In genomic region chr12:89863332-89863938, GRCh38 we compare ENCODE assay signal across 8 cellular contexts.
DNase-seq lines count a peak whose midpoint lies in the region; ATAC-seq and TF ChIP-seq lines count a peak whose summit lies in the region.

No MANE protein-coding gene starts in this region.

- POLR2A ChIA-PET in HEK293 (lab: Yijun Ruan, JAX) = no interaction called here
- POLR2A ChIA-PET in Caco-2 (lab: Charles Lee) = no interaction called here

- peak overlapping the region; percentile 98 for H3K27ac Mint-ChIP-seq in activated naive CD4-positive, alpha-beta T cell treated with anti-CD3 and anti-CD28 coated beads, Interleukin-2, amount 50 U/mL, for 24 hours
- H3K27ac Mint-ChIP-seq in neural crest cell (ENCODE audit: unreplicated experiment) = peak overlapping the region; percentile 60
- no peak overlapping the region for H3K27ac Mint-ChIP-seq in Caco-2 (ENCODE audit: unreplicated experiment)

- CTCF ChIA-PET in HEK293 (lab: Yijun Ruan, JAX) (no interaction called here), Caco-2 (lab: Charles Lee) (no interaction called here)

- no peaks in the 10 kb centered on the region for H3K27me3 Mint-ChIP-seq in activated naive CD4-positive, alpha-beta T cell treated with anti-CD3 and anti-CD28 coated beads, Interleukin-2, amount 50 U/mL, for 24 hours
- H3K27me3 Mint-ChIP-seq in neural crest cell (ENCODE audit: low read depth) (no peaks in the 10 kb centered on the region), Caco-2 (ENCODE audit: insufficient read depth, unreplicated experiment) (no peaks in the 10 kb centered on the region)

- H3K36me3 Mint-ChIP-seq in activated naive CD4-positive, alpha-beta T cell treated with anti-CD3 and anti-CD28 coated beads, Interleukin-2, amount 50 U/mL, for 24 hours = no peaks in the 10 kb centered on the region
- H3K36me3 Mint-ChIP-seq in neural crest cell (ENCODE audit: low read depth) = peaks cover 3% of the 10 kb centered on the region
- peaks cover 5% of the 10 kb centered on the region for H3K36me3 Mint-ChIP-seq in Caco-2 (ENCODE audit: insufficient read depth, unreplicated experiment)

- H3K9me3 ChIP-seq in HEK293 (ENCODE audit: control insufficient read depth, insufficient read depth, low read depth, low read length) (no peaks in the 10 kb centered on the region), ascending aorta (no peaks in the 10 kb centered on the region), Caco-2 (no peaks in the 10 kb centered on the region; the same call in 1 of the 2 replicates)

- H3K4me1 ChIP-seq in HEK293 (ENCODE audit: control insufficient read depth, insufficient read depth, low read length) (peaks cover 5% of the 10 kb centered on the region; the same call in 1 of the 2 replicates), ascending aorta (no peaks in the 10 kb centered on the region), Caco-2 (0 out of 2 replicates have a peak, but pooled peaks cover 6% of the 10 kb centered on the region)

- H3K27me3 ChIP-seq in ascending aorta (no peaks in the 10 kb centered on the region), Caco-2 (replicated peaks; ENCODE audit: control insufficient read depth, insufficient read depth, low read length) (no peaks in the 10 kb centered on the region)

- no TSS peak for BruUV-seq in Caco-2 (replicated peaks; lab: Mats Ljungman, UMichigan)

- H3K4me3 ChIP-seq in HEK293 (ENCODE audit: low read depth, low read length) (no peak overlapping the region), ascending aorta (no peak overlapping the region), Caco-2 (ENCODE audit: low read depth, low read length) (no peak overlapping the region)

- H3K4me1 Mint-ChIP-seq in activated naive CD4-positive, alpha-beta T cell treated with anti-CD3 and anti-CD28 coated beads, Interleukin-2, amount 50 U/mL, for 24 hours = peaks cover 60% of the 10 kb centered on the region
- H3K4me1 Mint-ChIP-seq in neural crest cell (peaks cover 18% of the 10 kb centered on the region), Caco-2 (ENCODE audit: low read depth, unreplicated experiment) (peaks cover 12% of the 10 kb centered on the region)

- intact Hi-C loops in ascending aorta (cut with DNase I) (no loop called here), Caco-2 (cut with micrococcal nuclease; ENCODE audit: unreplicated experiment) (no loop called here)

- no peak for TF ChIP-seq CTCF in HEK293 (tag by site-specific recombination; IDR thresholded peaks at IDR 0.05)
- no peak for TF ChIP-seq CTCF in neural crest cell (conservative IDR thresholded peaks at IDR 0.05)
- TF ChIP-seq CTCF in ascending aorta (IDR thresholded peaks at IDR 0.05) = no peak
- TF ChIP-seq CTCF in Caco-2 (IDR thresholded peaks at IDR 0.05; ENCODE audit: insufficient read depth in 1 of 2, low read depth in 1 of 2, low read length in 1 of 2, severe bottlenecking in 1 of 2, unreplicated experiment in 1 of 2) = no peak

- peak; percentile 57 for DNase-seq in NOMO-1 treated with DMSO at 0.1 percent for 48 hours (lab: John Stamatoyannopoulos, UW; ENCODE audit: unreplicated experiment)
- no peak for DNase-seq in neural crest cell (ENCODE audit: low read depth, low spot score)
- no peak for DNase-seq in KG1 (lab: John Stamatoyannopoulos, UW)
- no peak for DNase-seq in ascending aorta (ENCODE audit: low spot score in 2 of 2)
- no peak for DNase-seq in Caco-2

- peak; percentile 78 for ATAC-seq in GM18498 (IDR thresholded peaks at IDR 0.05; ENCODE audit: unreplicated experiment)

- H3K4me3 Mint-ChIP-seq in activated naive CD4-positive, alpha-beta T cell treated with anti-CD3 and anti-CD28 coated beads, Interleukin-2, amount 50 U/mL, for 24 hours = peak overlapping the region; percentile 83
- H3K4me3 Mint-ChIP-seq in neural crest cell (no peak overlapping the region), Caco-2 (ENCODE audit: unreplicated experiment) (no peak overlapping the region)

- H3K27ac ChIP-seq in HEK293 (ENCODE audit: extremely low read depth, low read depth, low read length) (no peak overlapping the region; the same call in 1 of the 2 replicates), ascending aorta (peak overlapping the region in 1 of 2 donors; percentile 54)

- H3K36me3 ChIP-seq in HEK293 (ENCODE audit: control insufficient read depth in 2 of 2, insufficient read depth in 1 of 2, low read length in 2 of 2) = no peaks in the 10 kb centered on the region
- no peaks in the 10 kb centered on the region for H3K36me3 ChIP-seq in ascending aorta
- H3K36me3 ChIP-seq in Caco-2 (ENCODE audit: control insufficient read depth, insufficient read depth, low read length) = no peaks in the 10 kb centered on the region

- H3K9me3 Mint-ChIP-seq in activated naive CD4-positive, alpha-beta T cell treated with anti-CD3 and anti-CD28 coated beads, Interleukin-2, amount 50 U/mL, for 24 hours = no peaks in the 10 kb centered on the region
- H3K9me3 Mint-ChIP-seq in neural crest cell = peaks cover 3% of the 10 kb centered on the region
- no peaks in the 10 kb centered on the region for H3K9me3 Mint-ChIP-seq in Caco-2 (ENCODE audit: unreplicated experiment)

TF ChIP-seq in HEK293, 187 proteins besides CTCF, POLR2A, EP300 and RAD21:
- no peak for TF ChIP-seq ZNF280D (tag by site-specific recombination; IDR thresholded peaks at IDR 0.05)
- TF ChIP-seq ZNF549 (tag by site-specific recombination; IDR thresholded peaks at IDR 0.05) = peak; percentile 61
TF ChIP-seq in HEK293: peak in this region for 1.
